8 cellular contexts compared by ENCODE assay signal in the genomic region with DNA sequence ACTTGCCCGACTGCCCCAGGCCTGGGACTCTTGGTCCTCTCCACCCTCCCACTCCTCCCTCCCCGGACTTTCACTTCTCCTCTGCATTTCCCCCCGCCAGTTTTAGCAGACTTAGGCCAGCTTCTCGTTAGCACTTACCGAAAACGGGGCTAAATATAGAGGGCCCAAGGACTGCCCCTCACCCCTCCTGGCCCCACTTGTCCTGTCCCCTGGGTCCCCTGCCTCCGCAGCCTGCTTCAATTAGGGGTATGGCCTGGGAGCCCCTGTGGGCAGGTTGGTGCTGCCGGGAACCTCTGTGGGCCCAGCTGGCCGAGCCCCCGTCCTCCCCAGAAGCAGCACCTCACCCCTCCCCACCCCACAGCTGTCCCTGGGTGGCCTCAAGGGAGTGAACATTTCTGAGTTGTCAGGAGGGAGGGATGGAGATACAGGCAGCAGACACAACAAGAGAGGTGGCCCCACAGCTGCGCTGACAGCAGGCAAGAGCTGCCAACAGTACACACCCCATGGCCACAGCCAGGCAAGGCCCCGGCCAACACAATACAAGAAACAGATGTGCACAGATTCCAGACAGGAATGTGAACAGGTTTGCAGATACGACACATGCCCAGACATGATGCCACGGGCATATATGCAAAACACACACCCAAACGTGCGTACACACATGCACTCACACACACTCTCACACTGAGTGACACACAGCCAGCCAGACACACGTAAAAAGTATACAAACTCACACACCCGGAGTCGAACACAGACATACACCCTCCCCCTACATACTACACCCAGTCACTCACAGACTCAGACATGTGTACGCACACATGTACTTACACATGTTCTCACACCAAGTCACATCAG. TPM values are rescaled to one million over a fixed set of nuclear protein-coding genes. Genes with fewer than 3 reads are reported as not detected.
DNase-seq lines count a peak whose midpoint lies in the region; ATAC-seq and TF ChIP-seq lines count a peak whose summit lies in the region.

No MANE protein-coding gene starts in this region.

- H3K9me3 ChIP-seq in OCI-LY1 (ENCODE audit: low read length) (0 out of 2 replicates have a peak, but pooled peaks cover 2% of the 10 kb centered on the region), thymus (ENCODE audit: control insufficient read depth) (no peaks in the 10 kb centered on the region)

- H3K36me3 ChIP-seq in OCI-LY1 (ENCODE audit: insufficient read depth, low read length) = peaks cover 6% of the 10 kb centered on the region; the same call in 1 of the 2 replicates
- no peaks in the 10 kb centered on the region for H3K36me3 ChIP-seq in thymus (ENCODE audit: control insufficient read depth, insufficient read depth)

- H4K20me1 ChIP-seq in OCI-LY1 (ENCODE audit: insufficient read depth, low read length) = no peaks in the 10 kb centered on the region

- H3K4me1 ChIP-seq in OCI-LY1 (ENCODE audit: insufficient read depth, low read length, severe bottlenecking) (peaks cover 57% of the 10 kb centered on the region), thymus (ENCODE audit: control insufficient read depth, insufficient read depth, low read length) (peaks cover 13% of the 10 kb centered on the region)

- H2AFZ ChIP-seq in OCI-LY1 (ENCODE audit: low read length) = no peak overlapping the region

- no peaks in the 10 kb centered on the region; the same call in 1 of the 2 replicates for H3F3A ChIP-seq in OCI-LY1 (ENCODE audit: insufficient read depth, low read length)

- H3K4me2 ChIP-seq in OCI-LY1 (ENCODE audit: low read length) = peak overlapping the region; percentile 95

- peak; percentile 48 for DNase-seq in NCI-H82 (lab: John Stamatoyannopoulos, UW)
- no peak for DNase-seq in NCI-H82 treated with DMSO at 0.1 percent for 48 hours (lab: John Stamatoyannopoulos, UW; ENCODE audit: unreplicated experiment)
- DNase-seq in foreskin fibroblast = peak; percentile 71 to 88
- DNase-seq in mucosa of gallbladder (ENCODE audit: low spot score) = no peak
- DNase-seq in activated effector memory CD4-positive, alpha-beta T cell treated with anti-CD3 and anti-CD28 coated beads, Interleukin-2, amount 50 U/mL, for 16 hours = no peak

- H3K79me2 ChIP-seq in OCI-LY1 (ENCODE audit: insufficient read depth, low read length) = 0 out of 2 replicates have a peak, but pooled peaks cover 6% of the 10 kb centered on the region

- no peak for TF ChIP-seq CTCF in OCI-LY1 (IDR thresholded peaks at IDR 0.05; ENCODE audit: low read length)
- TF ChIP-seq CTCF in foreskin fibroblast (IDR thresholded peaks at IDR 0.05; ENCODE audit: low read depth, low read length) = no peak

- H3K4me3 ChIP-seq in OCI-LY1 (ENCODE audit: low read depth, low read length, poor library complexity, severe bottlenecking) (peak overlapping the region; percentile 77), foreskin fibroblast (ENCODE audit: low read depth in 1 of 2, low read length in 2 of 2) (peak overlapping the region; percentile 13 to 67), thymus (ENCODE audit: low read length) (no peak overlapping the region)

- H3K27me3 ChIP-seq in OCI-LY1 (ENCODE audit: insufficient read depth, low read length) (no peaks in the 10 kb centered on the region), thymus (ENCODE audit: control insufficient read depth, insufficient read depth) (no peaks in the 10 kb centered on the region)

- H3K9ac ChIP-seq in OCI-LY1 (ENCODE audit: low read length) = peak overlapping the region; percentile 81

- no peaks in the 10 kb centered on the region for H3K9me2 ChIP-seq in OCI-LY1 (ENCODE audit: low read depth, low read length)

- WGBS in thymus = 62% methylated on average over 20 of the region's 20 CpGs

- H3K27ac ChIP-seq in OCI-LY1 (ENCODE audit: low read depth, low read length, poor library complexity, severe bottlenecking) = peak overlapping the region; percentile 96
- peak overlapping the region; percentile 21 for H3K27ac ChIP-seq in thymus (ENCODE audit: low read depth)

- ATAC-seq in HG02623 (IDR thresholded peaks at IDR 0.05; ENCODE audit: unreplicated experiment) = peak; percentile 36

RNA-seq across cellular contexts. Expression of gene POU2F2, which starts 2.6 kb away (rescaled TPM):
- polyA plus RNA-seq in thymus = 7.7 TPM
- total RNA-seq in mucosa of gallbladder = 4.3 TPM

RNA-seq across cellular contexts. Expression of gene ZNF574, which starts 53.7 kb away (rescaled TPM):
- 5.7 TPM for polyA plus RNA-seq in thymus
- 17.1 TPM for total RNA-seq in mucosa of gallbladder

RNA-seq across cellular contexts. Expression of gene GRIK5, which starts 59.6 kb away (rescaled TPM):
- polyA plus RNA-seq in thymus = 1.7 TPM
- total RNA-seq in mucosa of gallbladder = 9.8 TPM

Comparison
In these comparisons a context has a peak if more than half of its experiments do, and no peak if none do; other contexts are left out.
1. DNase-seq: peak in NCI-H82 (single experiment) and foreskin fibroblast (2 of 2); none in NCI-H82 treated with DMSO at 0.1 percent for 48 hours (single experiment), mucosa of gallbladder (single experiment) and activated effector memory CD4-positive, alpha-beta T cell treated with anti-CD3 and anti-CD28 coated beads, Interleukin-2, amount 50 U/mL, for 16 hours (single experiment).